ENCODE assay signal across 21 cellular contexts in the genomic region with DNA sequence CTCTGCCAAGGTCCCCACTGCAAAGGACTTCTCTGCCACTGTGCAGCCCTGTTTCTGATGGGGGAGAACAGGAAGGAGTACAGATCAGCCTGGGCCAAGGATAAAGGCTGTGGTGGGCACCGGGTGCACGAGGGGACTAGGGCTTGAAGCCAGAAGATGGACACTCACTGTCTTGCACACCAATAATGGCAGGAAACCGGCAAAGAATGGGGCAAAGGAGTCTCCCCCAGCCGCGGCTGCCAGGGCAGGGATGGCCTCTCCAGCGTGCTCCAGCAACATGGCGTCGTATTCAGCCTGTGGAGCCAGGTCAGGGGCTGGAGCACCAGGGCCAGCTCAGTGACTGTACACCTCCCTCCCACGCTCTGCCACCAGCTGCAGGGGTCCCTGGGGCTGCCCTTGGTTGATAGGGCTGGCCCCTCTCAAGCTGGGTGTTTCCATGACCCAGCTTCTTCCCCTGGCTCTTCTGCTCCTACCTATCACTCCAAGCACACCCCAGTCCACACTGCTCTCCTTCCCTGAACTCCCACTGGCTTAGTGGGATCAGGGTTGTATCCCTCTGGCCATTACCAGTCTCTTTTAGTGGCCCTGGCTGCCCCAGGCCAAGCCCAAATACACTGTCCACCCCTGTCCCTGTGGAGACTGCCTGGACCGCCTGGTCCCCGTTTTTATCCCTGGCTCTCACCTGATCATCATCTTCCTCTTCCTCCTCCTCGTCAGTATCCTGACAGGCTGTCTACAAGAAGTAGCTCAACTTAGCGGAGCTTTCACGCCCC. TPM values are rescaled to one million over a fixed set of nuclear protein-coding genes. Genes with fewer than 3 reads are reported as not detected.
DNase-seq lines count a peak whose midpoint lies in the region; ATAC-seq, FAIRE-seq and TF ChIP-seq lines count a peak whose summit lies in the region.
"Had no signal": no experiment of that assay in that cellular context is flagged by ENCODE, and none has a peak within 500 bp of the region (broad histone marks: within the 10 kb centered on the region; RNA-seq: fewer than 3 reads in every experiment).

No MANE protein-coding gene starts in this region.

- WGBS in HepG2 (ENCODE audit: low lambda C conversion rate), result 98% methylated on average over 14 of the region's 14 CpGs
- WGBS in right lobe of liver (ENCODE audit: insufficient coverage, low coverage, low lambda C conversion rate, missing lambda C conversion rate), result 80% methylated on average over 5 of the region's 14 CpGs

- H3K36me3 ChIP-seq in HepG2 (replicated peaks in 1 of 2; ENCODE audit: control insufficient read depth in 1 of 2, insufficient read depth in 2 of 2, low read length in 2 of 2), result peaks cover 84 to 96% of the 10 kb centered on the region in 2 experiments
- peaks cover 0 to 46% (median 18%) of the 10 kb centered on the region in 4 donors for H3K36me3 ChIP-seq in right lobe of liver

- no peak for DNase-seq in HepG2 (ENCODE audit: low spot score)
- DNase-seq in right lobe of liver, result no peak
- no peak for DNase-seq in T-helper 17 cell
- DNase-seq in mesothelial cell of epicardium (ENCODE audit: low spot score in 2 of 2, unreplicated experiment in 2 of 2), result no peak
- DNase-seq in NCI-H187 treated with DMSO at 0.1 percent for 48 hours (lab: John Stamatoyannopoulos, UW), result no peak
- no peak for DNase-seq in SKM-1 (lab: John Stamatoyannopoulos, UW; ENCODE audit: unreplicated experiment)
- no peak for DNase-seq in ACHN
- DNase-seq: activated T-cell treated with anti-CD3 and anti-CD28 coated beads, Interleukin-2, amount 50 U/mL, for 4 hours; amygdala; cerebellar nuclear complex; GF-D8; glutamatergic neuron; NCI-H1417 treated with DMSO at 0.1 percent for 48 hours; NCI-H69; stimulated activated CD4-positive, alpha-beta T cell treated with anti-CD3 and anti-CD28 coated beads, Interleukin-4, amount 100 ng/mL, for 1 hour had no signal

- TF ChIP-seq POLR2A in HepG2 (IDR thresholded peaks at IDR 0.05; ENCODE audit: insufficient read depth in 1 of 2, low read depth in 2 of 2, low read length in 2 of 2) (0 out of 4 replicates have a peak, but pooled peaks of 1 of the 2 experiments have one; percentile 11), right lobe of liver (IDR thresholded peaks at IDR 0.05) (no peak)

- no peaks in the 10 kb centered on the region for H4K20me1 ChIP-seq in HepG2 (ENCODE audit: insufficient read depth, low read length)

- H3K27ac ChIP-seq in HepG2 (ENCODE audit: extremely low read length, insufficient read depth, low read length) (no peak overlapping the region), right lobe of liver (no peak overlapping the region)
- H3K27ac ChIP-seq: pancreas, SJSA1 had no signal

- H2AFZ ChIP-seq in HepG2 (ENCODE audit: low read length), result no peak overlapping the region

- H3K4me3 ChIP-seq in HepG2 (replicated peaks in 1 of 3; ENCODE audit: insufficient read depth in 1 of 3, low read depth in 2 of 3, low read length in 3 of 3) (no peak overlapping the region), right lobe of liver (no peak overlapping the region)
- H3K4me3 ChIP-seq: pancreas, SJSA1 had no signal

- TF ChIP-seq EP300 in HepG2 (IDR thresholded peaks at IDR 0.05; ENCODE audit: low read depth in 2 of 2, low read length in 2 of 2), result no peak
- no peak for TF ChIP-seq EP300 in HepG2 (CRISPR knock-in tag; IDR thresholded peaks at IDR 0.05; ENCODE audit: borderline replicate concordance)

- CTCF ChIA-PET in HepG2 (lab: Yijun Ruan, JAX; ENCODE audit: low intra/inter-chr PET ratio, low total read pairs), result no interaction called here

- H3K9me3 ChIP-seq in HepG2 (ENCODE audit: low read length) (no peaks in the 10 kb centered on the region), right lobe of liver (no peaks in the 10 kb centered on the region), T-helper 17 cell (ENCODE audit: control insufficient read depth, low read length, poor library complexity, severe bottlenecking) (no peaks in the 10 kb centered on the region)
- H3K9me3 ChIP-seq: pancreas, SJSA1 had no signal

- H3K79me2 ChIP-seq in HepG2 (ENCODE audit: insufficient read depth, low read length), result peaks cover 6% of the 10 kb centered on the region

- H3K9ac ChIP-seq in HepG2 (ENCODE audit: insufficient read depth, low read depth, low read length), result no peak overlapping the region

- H3K4me3 Mint-ChIP-seq in T-helper 17 cell, result peak overlapping the region; percentile 12
- H3K4me3 Mint-ChIP-seq in mesothelial cell of epicardium, result no peak overlapping the region
- H3K4me3 Mint-ChIP-seq: activated T-cell treated with anti-CD3 and anti-CD28 coated beads, Interleukin-2, amount 50 U/mL, for 4 hours; B cell had no signal

- no peak for FAIRE-seq in HepG2 (lab: Jason Lieb, UNC)
- FAIRE-seq: D721Med, HTR-8/SVneo, pancreas had no signal

- no peak for TF ChIP-seq RAD21 in HepG2 (CRISPR knock-in tag; IDR thresholded peaks at IDR 0.05)

- peaks cover 18% of the 10 kb centered on the region for H3K4me1 Mint-ChIP-seq in T-helper 17 cell
- peaks cover 13% of the 10 kb centered on the region for H3K4me1 Mint-ChIP-seq in mesothelial cell of epicardium

- in situ Hi-C loops in HepG2 (cut with HindIII; ENCODE audit: extremely low pct_ligation_motif_present, low pct_unique_long_range_greater_than_20kb) (no loop called here), ACHN (cut with HindIII; ENCODE audit: low pct_ligation_motif_present, low pct_unique_long_range_greater_than_20kb, low sequenced_read_pairs) (no loop called here)

- ATAC-seq in HepG2 (no peak; the same call in 2 of the 3 replicates), right lobe of liver (no peak), T-helper 17 cell (no peak)
- ATAC-seq: pancreas had no signal

- H3K4me2 ChIP-seq in HepG2 (ENCODE audit: low read depth, low read length), result no peak overlapping the region

- peaks cover 2% of the 10 kb centered on the region for H3K36me3 Mint-ChIP-seq in T-helper 17 cell (ENCODE audit: low read depth)
- H3K36me3 Mint-ChIP-seq in mesothelial cell of epicardium, result peaks cover 16% of the 10 kb centered on the region

- H3K27ac Mint-ChIP-seq in T-helper 17 cell, result peak overlapping the region; percentile 80
- H3K27ac Mint-ChIP-seq in mesothelial cell of epicardium, result peak overlapping the region; percentile 73
- H3K27ac Mint-ChIP-seq: B cell had no signal

- no peak for TF ChIP-seq CTCF in HepG2 (CRISPR knock-in tag; IDR thresholded peaks at IDR 0.05)
- TF ChIP-seq CTCF in right lobe of liver (IDR thresholded peaks at IDR 0.05), result no peak
- no peak for TF ChIP-seq CTCF in mesothelial cell of epicardium (IDR thresholded peaks at IDR 0.05; ENCODE audit: unreplicated experiment)

- H3K4me1 ChIP-seq in HepG2 (ENCODE audit: insufficient read depth, low read length), result peaks cover 6% of the 10 kb centered on the region
- peaks cover 0 to 23% (median 11%) of the 10 kb centered on the region in 4 donors for H3K4me1 ChIP-seq in right lobe of liver

- H3K9me3 Mint-ChIP-seq in mesothelial cell of epicardium, result no peaks in the 10 kb centered on the region
- H3K9me3 Mint-ChIP-seq: activated T-cell treated with anti-CD3 and anti-CD28 coated beads, Interleukin-2, amount 50 U/mL, for 4 hours had no signal

- BruUV-seq in HepG2 (replicated peaks; lab: Mats Ljungman, UMichigan), result no TSS peak

- intact Hi-C loops in HepG2 (cut with micrococcal nuclease; ENCODE audit: unreplicated experiment) (no loop called here), right lobe of liver (cut with DNase I) (no loop called here)

- H3K27me3 ChIP-seq in HepG2 (ENCODE audit: control insufficient read depth in 1 of 2, insufficient read depth in 2 of 2, low read length in 2 of 2), result no peaks in the 10 kb centered on the region
- no peaks in the 10 kb centered on the region for H3K27me3 ChIP-seq in right lobe of liver
- H3K27me3 ChIP-seq: pancreas, SJSA1 had no signal

- H3K27me3 Mint-ChIP-seq in T-helper 17 cell, result no peaks in the 10 kb centered on the region
- H3K27me3 Mint-ChIP-seq in mesothelial cell of epicardium (ENCODE audit: low read depth), result no peaks in the 10 kb centered on the region
- H3K27me3 Mint-ChIP-seq: B cell had no signal

- POLR2A ChIA-PET in HepG2 (lab: Yijun Ruan, JAX), result interaction anchor here (1.0 to 8.1 kb wide), 7 partner anchors 13 to 124 kb away, joined by 3 to 53 read pairs (median 13); partner anchors contain the start of genes CHMP4A, IRF9, PCK2 and PSME2

RNA-seq across cellular contexts. Expression of gene IPO4, which starts 6.3 kb away (rescaled TPM):
- total RNA-seq in HepG2 (2016; rRNA removed; fragmentation: Illumina TruSeq; extraction: Trizol) (149 and 179 TPM in 2 replicates), right lobe of liver (10 to 100 TPM; 17.9 to 44.0 (median 23.0) TPM), T-helper 17 cell (10 to 100 TPM; 46.6 to 47.3 TPM), mesothelial cell of epicardium (38.4 to 43.2 TPM (median 39.3 TPM) in 3 replicates)
- total RNA-seq in HepG2 (2016; cell fraction: cytosol; rRNA removed; fragmentation: Illumina TruSeq; extraction: Trizol; ENCODE audit: low read depth), result 58.9 and 61.8 TPM in 2 replicates
- 119 and 190 TPM in 2 replicates for total RNA-seq in HepG2 (2016; cell fraction: insoluble cytoplasmic fraction; rRNA removed; fragmentation: Illumina TruSeq; extraction: Trizol)
- 54.8 and 63.8 TPM in 2 replicates for total RNA-seq in HepG2 (2016; cell fraction: membrane; rRNA removed; fragmentation: Illumina TruSeq; extraction: Trizol)
- 147 and 162 TPM in 2 replicates for total RNA-seq in HepG2 (2016; cell fraction: nucleus; rRNA removed; fragmentation: Illumina TruSeq; extraction: Trizol)
- 37.4 and 39.0 TPM in 2 replicates for polyA plus RNA-seq in HepG2 (2011; rRNA removed)
- 22.1 and 40.0 TPM in 2 replicates for polyA plus RNA-seq in HepG2 (2011; cell fraction: cytosol; rRNA removed)
- polyA plus RNA-seq in HepG2 (2011; cell fraction: nucleus; rRNA removed), result 186 and 239 TPM in 2 replicates
- polyA plus RNA-seq in HepG2 (2012), result 42.9 and 46.8 TPM in 2 replicates
- 17.6 and 17.8 TPM in 2 replicates for polyA plus RNA-seq in HepG2 (2016; cell fraction: cytosol; fragmentation: Illumina TruSeq; extraction: Trizol; ENCODE audit: low read depth)
- polyA plus RNA-seq in HepG2 (2016; cell fraction: insoluble cytoplasmic fraction; fragmentation: Illumina TruSeq; extraction: Trizol; ENCODE audit: low read depth), result 88.5 and 118 TPM in 2 replicates
- polyA plus RNA-seq in HepG2 (2016; cell fraction: membrane; fragmentation: Illumina TruSeq; extraction: Trizol; ENCODE audit: low read depth), result 32.2 and 38.2 TPM in 2 replicates
- 185 and 227 TPM in 2 replicates for polyA plus RNA-seq in HepG2 (2016; cell fraction: nucleus; fragmentation: Illumina TruSeq; extraction: Trizol; ENCODE audit: insufficient read depth, low read depth)
- polyA minus RNA-seq in HepG2 (2011; rRNA and poly(A)+ RNA removed; ENCODE audit: low replicate concordance), result 52.8 and 135 TPM in 2 replicates
- polyA minus RNA-seq in HepG2 (2011; cell fraction: cytosol; rRNA and poly(A)+ RNA removed), result 34.0 and 43.7 TPM in 2 replicates
- polyA minus RNA-seq in HepG2 (2011; cell fraction: nucleus; rRNA and poly(A)+ RNA removed), result 176 and 190 TPM in 2 replicates

RNA-seq across cellular contexts. Expression of gene REC8, which starts 10.4 kb away (rescaled TPM):
- total RNA-seq in HepG2 (2016; rRNA removed; fragmentation: Illumina TruSeq; extraction: Trizol) (3.4 TPM in 1 of 2 replicates, not detected in the other), right lobe of liver (1 to 10 TPM; 1.6 to 7.4 (median 3.4) TPM), T-helper 17 cell (10 to 100 TPM; 66.3 to 94.8 TPM), mesothelial cell of epicardium (465 to 486 TPM (median 484 TPM) in 3 replicates)
- total RNA-seq in HepG2 (2016; cell fraction: cytosol; rRNA removed; fragmentation: Illumina TruSeq; extraction: Trizol; ENCODE audit: low read depth), result 0.88 and 2.8 TPM in 2 replicates
- total RNA-seq in HepG2 (2016; cell fraction: insoluble cytoplasmic fraction; rRNA removed; fragmentation: Illumina TruSeq; extraction: Trizol), result 4.4 TPM in 1 of 2 replicates, not detected in the other
- total RNA-seq in HepG2 (2016; cell fraction: membrane; rRNA removed; fragmentation: Illumina TruSeq; extraction: Trizol), result 0.65 and 1.1 TPM in 2 replicates
- 3.5 and 4.1 TPM in 2 replicates for total RNA-seq in HepG2 (2016; cell fraction: nucleus; rRNA removed; fragmentation: Illumina TruSeq; extraction: Trizol)
- polyA plus RNA-seq in HepG2 (2011; rRNA removed), result 14.7 and 17.3 TPM in 2 replicates
- polyA plus RNA-seq in HepG2 (2011; cell fraction: cytosol; rRNA removed), result 1.6 and 1.9 TPM in 2 replicates
- polyA plus RNA-seq in HepG2 (2011; cell fraction: nucleus; rRNA removed), result 115 and 125 TPM in 2 replicates
- polyA plus RNA-seq in HepG2 (2012), result 11.8 and 22.4 TPM in 2 replicates
- polyA plus RNA-seq in HepG2 (2016; cell fraction: cytosol; fragmentation: Illumina TruSeq; extraction: Trizol; ENCODE audit: low read depth), result 0.43 and 1.0 TPM in 2 replicates
- 0.52 TPM in 1 of 2 replicates, not detected in the other for polyA plus RNA-seq in HepG2 (2016; cell fraction: insoluble cytoplasmic fraction; fragmentation: Illumina TruSeq; extraction: Trizol; ENCODE audit: low read depth)
- 0.33 and 0.55 TPM in 2 replicates for polyA plus RNA-seq in HepG2 (2016; cell fraction: membrane; fragmentation: Illumina TruSeq; extraction: Trizol; ENCODE audit: low read depth)
- 13.8 and 21.1 TPM in 2 replicates for polyA plus RNA-seq in HepG2 (2016; cell fraction: nucleus; fragmentation: Illumina TruSeq; extraction: Trizol; ENCODE audit: insufficient read depth, low read depth)
- 4.1 and 10.9 TPM in 2 replicates for polyA minus RNA-seq in HepG2 (2011; rRNA and poly(A)+ RNA removed; ENCODE audit: low replicate concordance)
- 1.6 TPM in 1 of 2 replicates, not detected in the other for polyA minus RNA-seq in HepG2 (2011; cell fraction: cytosol; rRNA and poly(A)+ RNA removed)
- polyA minus RNA-seq in HepG2 (2011; cell fraction: nucleus; rRNA and poly(A)+ RNA removed), result 30.3 and 38.2 TPM in 2 replicates

RNA-seq across cellular contexts. Expression of gene TM9SF1, which starts 12.9 kb away (rescaled TPM):
- total RNA-seq in HepG2 (2016; rRNA removed; fragmentation: Illumina TruSeq; extraction: Trizol) (56.4 and 110 TPM in 2 replicates), right lobe of liver (10 to 100 TPM; 32.1 to 49.8 (median 41.2) TPM), T-helper 17 cell (10 to 100 TPM; 22.3 to 22.6 TPM), mesothelial cell of epicardium (44.9 to 45.8 TPM (median 45.7 TPM) in 3 replicates)
- 19.9 and 23.1 TPM in 2 replicates for total RNA-seq in HepG2 (2016; cell fraction: cytosol; rRNA removed; fragmentation: Illumina TruSeq; extraction: Trizol; ENCODE audit: low read depth)
- total RNA-seq in HepG2 (2016; cell fraction: insoluble cytoplasmic fraction; rRNA removed; fragmentation: Illumina TruSeq; extraction: Trizol), result 52.8 and 116 TPM in 2 replicates
- 50.6 and 55.0 TPM in 2 replicates for total RNA-seq in HepG2 (2016; cell fraction: membrane; rRNA removed; fragmentation: Illumina TruSeq; extraction: Trizol)
- total RNA-seq in HepG2 (2016; cell fraction: nucleus; rRNA removed; fragmentation: Illumina TruSeq; extraction: Trizol), result 105 and 124 TPM in 2 replicates
- polyA plus RNA-seq in HepG2 (2011; rRNA removed), result 83.2 and 85.1 TPM in 2 replicates
- 99.8 and 110 TPM in 2 replicates for polyA plus RNA-seq in HepG2 (2011; cell fraction: cytosol; rRNA removed)
- 60.5 and 61.2 TPM in 2 replicates for polyA plus RNA-seq in HepG2 (2011; cell fraction: nucleus; rRNA removed)
- 37.9 and 82.6 TPM in 2 replicates for polyA plus RNA-seq in HepG2 (2012)
- 25.1 and 31.5 TPM in 2 replicates for polyA plus RNA-seq in HepG2 (2016; cell fraction: cytosol; fragmentation: Illumina TruSeq; extraction: Trizol; ENCODE audit: low read depth)
- 44.2 and 50.2 TPM in 2 replicates for polyA plus RNA-seq in HepG2 (2016; cell fraction: insoluble cytoplasmic fraction; fragmentation: Illumina TruSeq; extraction: Trizol; ENCODE audit: low read depth)
- polyA plus RNA-seq in HepG2 (2016; cell fraction: membrane; fragmentation: Illumina TruSeq; extraction: Trizol; ENCODE audit: low read depth), result 32.9 and 38.1 TPM in 2 replicates
- polyA plus RNA-seq in HepG2 (2016; cell fraction: nucleus; fragmentation: Illumina TruSeq; extraction: Trizol; ENCODE audit: insufficient read depth, low read depth), result 112 and 131 TPM in 2 replicates
- polyA minus RNA-seq in HepG2 (2011; rRNA and poly(A)+ RNA removed; ENCODE audit: low replicate concordance), result 117 and 251 TPM in 2 replicates
- 36.8 and 39.3 TPM in 2 replicates for polyA minus RNA-seq in HepG2 (2011; cell fraction: cytosol; rRNA and poly(A)+ RNA removed)
- 51.2 and 53.7 TPM in 2 replicates for polyA minus RNA-seq in HepG2 (2011; cell fraction: nucleus; rRNA and poly(A)+ RNA removed)

RNA-seq across cellular contexts. Expression of gene IRF9, which starts 21.2 kb away (rescaled TPM):
- 13.8 and 14.9 TPM in 2 replicates for total RNA-seq in HepG2 (2016; rRNA removed; fragmentation: Illumina TruSeq; extraction: Trizol)
- 13.0 and 16.4 TPM in 2 replicates for total RNA-seq in HepG2 (2016; cell fraction: cytosol; rRNA removed; fragmentation: Illumina TruSeq; extraction: Trizol; ENCODE audit: low read depth)
- total RNA-seq in HepG2 (2016; cell fraction: insoluble cytoplasmic fraction; rRNA removed; fragmentation: Illumina TruSeq; extraction: Trizol), result 11.5 and 20.0 TPM in 2 replicates
- total RNA-seq in HepG2 (2016; cell fraction: membrane; rRNA removed; fragmentation: Illumina TruSeq; extraction: Trizol), result 9.6 and 12.0 TPM in 2 replicates
- total RNA-seq in HepG2 (2016; cell fraction: nucleus; rRNA removed; fragmentation: Illumina TruSeq; extraction: Trizol), result 24.8 and 26.7 TPM in 2 replicates
- polyA plus RNA-seq in HepG2 (2011; rRNA removed), result 49.7 and 60.9 TPM in 2 replicates
- 22.0 and 25.7 TPM in 2 replicates for polyA plus RNA-seq in HepG2 (2011; cell fraction: cytosol; rRNA removed)
- 220 and 221 TPM in 2 replicates for polyA plus RNA-seq in HepG2 (2011; cell fraction: nucleus; rRNA removed)
- 25.5 and 30.7 TPM in 2 replicates for polyA plus RNA-seq in HepG2 (2012)
- polyA plus RNA-seq in HepG2 (2016; cell fraction: cytosol; fragmentation: Illumina TruSeq; extraction: Trizol; ENCODE audit: low read depth), result 3.8 and 5.2 TPM in 2 replicates
- polyA plus RNA-seq in HepG2 (2016; cell fraction: insoluble cytoplasmic fraction; fragmentation: Illumina TruSeq; extraction: Trizol; ENCODE audit: low read depth), result 8.6 and 12.0 TPM in 2 replicates
- polyA plus RNA-seq in HepG2 (2016; cell fraction: membrane; fragmentation: Illumina TruSeq; extraction: Trizol; ENCODE audit: low read depth), result 5.8 and 6.6 TPM in 2 replicates
- polyA plus RNA-seq in HepG2 (2016; cell fraction: nucleus; fragmentation: Illumina TruSeq; extraction: Trizol; ENCODE audit: insufficient read depth, low read depth), result 78.7 and 84.9 TPM in 2 replicates
- 41.1 and 128 TPM in 2 replicates for polyA minus RNA-seq in HepG2 (2011; rRNA and poly(A)+ RNA removed; ENCODE audit: low replicate concordance)
- polyA minus RNA-seq in HepG2 (2011; cell fraction: cytosol; rRNA and poly(A)+ RNA removed), result 24.4 and 32.8 TPM in 2 replicates
- polyA minus RNA-seq in HepG2 (2011; cell fraction: nucleus; rRNA and poly(A)+ RNA removed), result 84.8 and 144 TPM in 2 replicates
- 10 to 100 TPM; 17.4 to 66.6 (median 37.2) TPM for total RNA-seq in right lobe of liver
- 100 to 1,000 TPM; 172 to 230 TPM for total RNA-seq in T-helper 17 cell
- 244 to 274 TPM (median 250 TPM) in 3 replicates for total RNA-seq in mesothelial cell of epicardium

RNA-seq across cellular contexts. Expression of gene TSSK4, which starts 23.2 kb away (rescaled TPM):
- total RNA-seq in HepG2 (2016; rRNA removed; fragmentation: Illumina TruSeq; extraction: Trizol) (0.44 TPM in 1 of 2 replicates, not detected in the other), right lobe of liver (under 1 TPM in 2 of 6 experiments, not detected in 4; 0.29 TPM), T-helper 17 cell (under 1 TPM; 0.27 to 0.55 TPM), mesothelial cell of epicardium (0.29 to 0.49 TPM (median 0.31 TPM) in 3 replicates)
- not detected in 2 replicates for total RNA-seq in HepG2 (2016; cell fraction: cytosol; rRNA removed; fragmentation: Illumina TruSeq; extraction: Trizol; ENCODE audit: low read depth)
- total RNA-seq in HepG2 (2016; cell fraction: insoluble cytoplasmic fraction; rRNA removed; fragmentation: Illumina TruSeq; extraction: Trizol), result 0.19 TPM in 1 of 2 replicates, not detected in the other
- not detected in 2 replicates for total RNA-seq in HepG2 (2016; cell fraction: membrane; rRNA removed; fragmentation: Illumina TruSeq; extraction: Trizol)
- 0.78 TPM in 1 of 2 replicates, not detected in the other for total RNA-seq in HepG2 (2016; cell fraction: nucleus; rRNA removed; fragmentation: Illumina TruSeq; extraction: Trizol)
- 0.08 and 0.14 TPM in 2 replicates for polyA plus RNA-seq in HepG2 (2011; rRNA removed)
- 0.04 and 0.10 TPM in 2 replicates for polyA plus RNA-seq in HepG2 (2011; cell fraction: cytosol; rRNA removed)
- 1.0 and 1.1 TPM in 2 replicates for polyA plus RNA-seq in HepG2 (2011; cell fraction: nucleus; rRNA removed)
- 3.3 and 4.1 TPM in 2 replicates for polyA plus RNA-seq in HepG2 (2012)
- 0.21 TPM in 1 of 2 replicates, not detected in the other for polyA plus RNA-seq in HepG2 (2016; cell fraction: cytosol; fragmentation: Illumina TruSeq; extraction: Trizol; ENCODE audit: low read depth)
- not detected in 2 replicates for polyA plus RNA-seq in HepG2 (2016; cell fraction: insoluble cytoplasmic fraction; fragmentation: Illumina TruSeq; extraction: Trizol; ENCODE audit: low read depth)
- 0.26 TPM in 1 of 2 replicates, not detected in the other for polyA plus RNA-seq in HepG2 (2016; cell fraction: membrane; fragmentation: Illumina TruSeq; extraction: Trizol; ENCODE audit: low read depth)
- not detected in 2 replicates for polyA plus RNA-seq in HepG2 (2016; cell fraction: nucleus; fragmentation: Illumina TruSeq; extraction: Trizol; ENCODE audit: insufficient read depth, low read depth)
- 1.7 and 2.4 TPM in 2 replicates for polyA minus RNA-seq in HepG2 (2011; rRNA and poly(A)+ RNA removed; ENCODE audit: low replicate concordance)
- polyA minus RNA-seq in HepG2 (2011; cell fraction: cytosol; rRNA and poly(A)+ RNA removed), result not detected in 2 replicates
- polyA minus RNA-seq in HepG2 (2011; cell fraction: nucleus; rRNA and poly(A)+ RNA removed), result 3.2 and 5.0 TPM in 2 replicates
- total RNA-seq: SJSA1 had no signal
- polyA plus RNA-seq: fibroblast of lung had no signal

Comparison
In these comparisons a context has a peak if more than half of its experiments do, and no peak if none do; other contexts are left out.
1. RNA of gene REC8, which starts 10.4 kb away (total RNA-seq): 465 to 486 TPM in mesothelial cell of epicardium and 66.3 to 94.8 TPM in T-helper 17 cell; 1.6 to 7.4 TPM in right lobe of liver and 0.65 to 4.4 TPM in HepG2; every median in the first group is over 4 times any median in the second.